ENCODE assay signal across 18 cellular contexts in the genomic region with DNA sequence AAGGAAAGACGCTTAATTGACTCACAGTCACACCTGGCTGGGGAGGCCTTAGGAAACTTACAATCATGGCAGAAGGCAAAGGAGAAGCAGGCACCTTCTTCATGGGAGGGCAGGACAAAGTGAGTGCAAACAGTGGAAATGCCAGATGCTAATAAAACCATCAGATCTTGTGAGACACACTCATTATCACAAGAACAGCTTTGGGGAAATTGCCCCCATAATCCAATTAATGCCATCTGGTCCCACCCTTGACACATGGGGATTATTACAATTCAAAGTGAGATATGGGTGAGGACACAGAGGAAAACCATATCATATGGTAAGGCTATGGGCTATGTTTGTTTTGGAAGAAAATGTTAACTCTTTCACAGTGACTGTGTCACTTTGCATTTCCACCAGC.
"Had no signal": no experiment of that assay in that cellular context is flagged by ENCODE, and none has a peak within 500 bp of the region (broad histone marks: within the 10 kb centered on the region; RNA-seq: fewer than 3 reads in every experiment).

No MANE protein-coding gene starts in this region.

- DNase-seq: hippocampal formation; kidney glomerular epithelial cell; left cardiac atrium; left ventricle myocardium inferior; midbrain; mucosa of descending colon; naive thymus-derived CD4-positive, alpha-beta T cell; ovary; spleen; stimulated activated CD4-positive, alpha-beta T cell treated with anti-CD3 and anti-CD28 coated beads, Interleukin-4, amount 100 ng/mL, for 24 hours; stimulated activated naive CD4-positive, alpha-beta T cell treated with Interleukin-2 at 50 U/mL for 16 hours; stimulated activated naive CD8-positive, alpha-beta T cell treated with anti-CD3 and anti-CD28 coated beads, Interleukin-15, amount 100 ng/mL, for 72 hours; substantia nigra; uterus had no signal

- FAIRE-seq: keratinocyte had no signal

- ATAC-seq: left cardiac atrium; mucosa of descending colon; naive thymus-derived CD4-positive, alpha-beta T cell; natural killer cell treated with Interleukin-12 subunit alpha and Interleukin-12 subunit beta and Interleukin-15 and Interleukin-18, amount 100 ng/mL, for 72 hours; sciatic nerve; stimulated activated memory B cell treated with anti-CD40 and anti-IgM and Interleukin-4, amounts not matched to agents 10 μg/mL and 1 μg/mL and 100 μg/mL, for 72 hours; stimulated activated naive CD8-positive, alpha-beta T cell treated with anti-CD3 and anti-CD28 coated beads, Interleukin-15, amount 100 ng/mL, for 72 hours had no signal
